20 cellular contexts compared by ENCODE assay signal in genomic region chr2:102006886-102007278, GRCh38. TPM values are rescaled to one million over a fixed set of nuclear protein-coding genes. Genes with fewer than 3 reads are reported as not detected.
DNase-seq lines count a peak whose midpoint lies in the region; ATAC-seq, FAIRE-seq and TF ChIP-seq lines count a peak whose summit lies in the region.
"Had no signal": no experiment of that assay in that cellular context is flagged by ENCODE, and none has a peak within 500 bp of the region (broad histone marks: within the 10 kb centered on the region; RNA-seq: fewer than 3 reads in every experiment).

No MANE protein-coding gene starts in this region.

- no peak overlapping the region; the same call in 1 of the 2 replicates for H4K8ac ChIP-seq in H1 (ENCODE audit: extremely low read depth, insufficient read depth, low read length)

- H2AFZ ChIP-seq in H1 (ENCODE audit: low read length) = peak overlapping the region; percentile 10; the same call in 1 of the 2 replicates

- no peak for DNase-seq in activated CD4-positive, alpha-beta T cell treated with anti-CD3 and anti-CD28 coated beads for 36 hours
- DNase-seq in activated CD4-positive, alpha-beta T cell treated with anti-CD3 and anti-CD28 coated beads, Interleukin-2, amount 50 U/mL, for 4 hours = no peak
- peak; percentile 1 for DNase-seq in MV-4-11 (lab: John Stamatoyannopoulos, UW)
- no peak for DNase-seq in H1 (ENCODE audit: low read depth in 1 of 2, low spot score in 2 of 2)
- no peak for DNase-seq in natural killer cell
- no peak for DNase-seq in A673 (ENCODE audit: low spot score)
- DNase-seq in HTR-8/SVneo (ENCODE audit: insufficient read length, low spot score) = no peak
- no peak for DNase-seq in NCI-H510A (lab: John Stamatoyannopoulos, UW)
- DNase-seq: MM.1S, NCI-H1048, NCI-H1694, NCI-H2029 treated with DMSO at 0.1 percent for 48 hours, NCI-H2227 treated with DMSO at 0.1 percent for 48 hours had no signal

- H3K36me3 ChIP-seq in H1 (ENCODE audit: control insufficient read depth in 2 of 4, insufficient read depth in 4 of 4, low read length in 3 of 4) (no peaks in the 10 kb centered on the region), A673 (ENCODE audit: insufficient read depth, low read length, poor library complexity, severe bottlenecking) (no peaks in the 10 kb centered on the region)
- H3K36me3 ChIP-seq: HAP-1 had no signal

- no TSS peak for BruUV-seq in A673 (replicated peaks; lab: Mats Ljungman, UMichigan)

- TF ChIP-seq POLR2A in H1 (IDR thresholded peaks at IDR 0.05; ENCODE audit: control extremely low read depth in 1 of 2, low read depth in 2 of 2, low read length in 2 of 2) = no peak

- no peak overlapping the region for H2BK15ac ChIP-seq in H1 (ENCODE audit: low read length)

- H3K79me2 ChIP-seq in H1 (ENCODE audit: control insufficient read depth in 1 of 2, insufficient read depth in 2 of 2, low read length in 2 of 2) = no peaks in the 10 kb centered on the region

- H3K36me3 Mint-ChIP-seq in activated CD4-positive, alpha-beta T cell treated with anti-CD3 and anti-CD28 coated beads for 36 hours (ENCODE audit: low read depth) = peaks cover 17% of the 10 kb centered on the region
- H3K36me3 Mint-ChIP-seq in natural killer cell = no peaks in the 10 kb centered on the region
- H3K36me3 Mint-ChIP-seq: IgD-negative memory B cell had no signal

- TF ChIP-seq CTCF in H1 (IDR thresholded peaks at IDR 0.05; ENCODE audit: control extremely low read depth in 1 of 3, insufficient read depth in 1 of 3, low read depth in 1 of 3, low read length in 3 of 3) (no peak), natural killer cell (IDR thresholded peaks at IDR 0.05) (no peak), A673 (conservative IDR thresholded peaks at IDR 0.05; ENCODE audit: low read depth, low read length) (no peak)

- no peak overlapping the region for H3K27ac ChIP-seq in H1 (ENCODE audit: low read depth, low read length)
- no peak overlapping the region for H3K27ac ChIP-seq in A673 (ENCODE audit: low read depth, low read length, poor library complexity, severe bottlenecking)
- H3K27ac ChIP-seq: 22Rv1, KMS-11 had no signal

- CTCF ChIA-PET in activated CD4-positive, alpha-beta T cell treated with anti-CD3 and anti-CD28 coated beads for 36 hours (lab: Charles Lee) = interaction anchor here (1.0 to 4.0 kb wide), 20 partner anchors 8 to 436 kb away, joined by 3 to 68 read pairs (median 5); no protein-coding TSS in a partner anchor
- CTCF ChIA-PET in H1 (lab: Charles Lee; ENCODE audit: partially characterized antibody) = interaction anchor here (0.6 to 5.6 kb wide), 25 partner anchors 8 to 1904 kb away, joined by 3 to 48 read pairs (median 5); no protein-coding TSS in a partner anchor
- CTCF ChIA-PET in A673 (lab: Charles Lee) = interaction anchor here (1.2 to 1.4 kb wide), 2 partner anchors 234 to 437 kb away, joined by 3 to 28 read pairs; no protein-coding TSS in a partner anchor

- intact Hi-C loops in activated CD4-positive, alpha-beta T cell treated with anti-CD3 and anti-CD28 coated beads for 36 hours (cut with DNase I, micrococcal nuclease) = loop anchor here (1.0 to 2.0 kb wide), 4 partner anchors 233 to 436 kb away; no protein-coding TSS in a partner anchor
- intact Hi-C loops in natural killer cell (cut with micrococcal nuclease) = loop anchor here (5.0 to 10.0 kb wide), 3 partner anchors 350 to 598 kb away; partner anchors contain the start of gene IL18R1
- intact Hi-C loops in A673 (cut with micrococcal nuclease; ENCODE audit: unreplicated experiment) = loop anchor here (10.0 kb wide), 1 partner anchor 592 kb away; no protein-coding TSS in a partner anchor

- no peaks in the 10 kb centered on the region for H3K27me3 Mint-ChIP-seq in activated CD4-positive, alpha-beta T cell treated with anti-CD3 and anti-CD28 coated beads for 36 hours
- peaks cover 49 to 56% of the 10 kb centered on the region in 2 donors for H3K27me3 Mint-ChIP-seq in natural killer cell (ENCODE audit: low read depth in 2 of 2)

- no peak overlapping the region for H4K91ac ChIP-seq in H1 (replicated peaks; ENCODE audit: insufficient read length, low read length)

- no peak for ATAC-seq in activated CD4-positive, alpha-beta T cell treated with anti-CD3 and anti-CD28 coated beads for 36 hours
- ATAC-seq in natural killer cell = peak; percentile 16 to 67 (median 45)

- peak overlapping the region; percentile 16; the same call in 1 of the 2 replicates for H3K18ac ChIP-seq in H1 (ENCODE audit: extremely low read depth, low read length)

- H3K14ac ChIP-seq in H1 (ENCODE audit: insufficient read length) = no peak overlapping the region

- no peak overlapping the region for H2AK5ac ChIP-seq in H1 (ENCODE audit: low read depth, low read length)

- H3K4me1 ChIP-seq in H1 (replicated peaks in 1 of 4; ENCODE audit: control insufficient read depth in 3 of 4, insufficient read depth in 4 of 4, low read length in 3 of 4) (no peaks in the 10 kb centered on the region), A673 (ENCODE audit: insufficient read depth, low read length, poor library complexity, severe bottlenecking) (no peaks in the 10 kb centered on the region)
- H3K4me1 ChIP-seq: HAP-1 had no signal

- no peak for TF ChIP-seq EP300 in H1 (IDR thresholded peaks at IDR 0.05; ENCODE audit: borderline replicate concordance in 1 of 2, low read depth in 2 of 2, low read length in 2 of 2)

- H3K4me3 Mint-ChIP-seq in activated CD4-positive, alpha-beta T cell treated with anti-CD3 and anti-CD28 coated beads for 36 hours = peak overlapping the region; percentile 5
- no peak overlapping the region for H3K4me3 Mint-ChIP-seq in natural killer cell
- H3K4me3 Mint-ChIP-seq: HFFc6, IgD-negative memory B cell had no signal

- no peaks in the 10 kb centered on the region for H4K20me1 ChIP-seq in H1 (replicated peaks in 1 of 2; ENCODE audit: control insufficient read depth in 1 of 2, insufficient read depth in 2 of 2, low read length in 2 of 2)

- no peaks in the 10 kb centered on the region; a peak in 2 of 7 replicates for H3K27me3 ChIP-seq in H1 (replicated peaks in 1 of 4; ENCODE audit: control insufficient read depth in 3 of 4, extremely low read depth in 1 of 4, insufficient read depth in 3 of 4, low read length in 3 of 4)
- H3K27me3 ChIP-seq in A673 (replicated peaks; ENCODE audit: insufficient read depth, low read depth, low read length, poor library complexity) = no peaks in the 10 kb centered on the region

- peaks cover 17% of the 10 kb centered on the region for H3K4me1 Mint-ChIP-seq in activated CD4-positive, alpha-beta T cell treated with anti-CD3 and anti-CD28 coated beads for 36 hours
- H3K4me1 Mint-ChIP-seq in natural killer cell = peaks cover 0 to 18% of the 10 kb centered on the region in 2 donors

- H3K9me3 Mint-ChIP-seq in activated CD4-positive, alpha-beta T cell treated with anti-CD3 and anti-CD28 coated beads for 36 hours (ENCODE audit: low read depth) = no peaks in the 10 kb centered on the region
- H3K9me3 Mint-ChIP-seq in natural killer cell = no peaks in the 10 kb centered on the region
- H3K9me3 Mint-ChIP-seq: HFFc6, IgD-negative memory B cell had no signal

- no peak overlapping the region for H3K9ac ChIP-seq in H1 (replicated peaks in 1 of 4; ENCODE audit: extremely low read depth in 1 of 4, low read depth in 3 of 4, low read length in 3 of 4)
- H3K9ac ChIP-seq: KMS-11 had no signal

- no peak overlapping the region for H4K5ac ChIP-seq in H1 (ENCODE audit: insufficient read length, low read depth, low read length)

- H3K4ac ChIP-seq in H1 (replicated peaks; ENCODE audit: insufficient read length, low read depth, low read length) = no peak overlapping the region

- H2BK12ac ChIP-seq in H1 (ENCODE audit: low read depth, low read length) = peak overlapping the region; percentile 71; the same call in 1 of the 2 replicates

- FAIRE-seq in H1 (lab: Jason Lieb, UNC) (no peak), HTR-8/SVneo (lab: Jason Lieb, UNC) (no peak)

- 93% methylated on average over 11 of the region's 11 CpGs; no CpG with 5 or more reads in 1 of the 2 experiments for WGBS in H1 (ENCODE audit: extremely low coverage in 1 of 2, insufficient coverage in 1 of 2, insufficient read length in 1 of 2, insufficient replicate concordance in 2 of 2, low coverage in 1 of 2, low lambda C conversion rate in 2 of 2, missing lambda C conversion rate in 1 of 2), 2 experiments

- H3K27ac Mint-ChIP-seq in activated CD4-positive, alpha-beta T cell treated with anti-CD3 and anti-CD28 coated beads for 36 hours = peak overlapping the region; percentile 77
- H3K27ac Mint-ChIP-seq in natural killer cell = no peak overlapping the region
- H3K27ac Mint-ChIP-seq: HFFc6, IgD-negative memory B cell had no signal

- no peak overlapping the region for H3K56ac ChIP-seq in H1 (replicated peaks; ENCODE audit: insufficient read length, low read depth, low read length)

- H3K23ac ChIP-seq in H1 (ENCODE audit: insufficient read length) = no peak overlapping the region

- no peaks in the 10 kb centered on the region; the same call in 1 of the 2 replicates for H3K23me2 ChIP-seq in H1 (ENCODE audit: low read depth, low read length)

- H2BK120ac ChIP-seq in H1 (replicated peaks; ENCODE audit: low read depth, low read length) = no peak overlapping the region

- H2BK5ac ChIP-seq in H1 (ENCODE audit: low read depth, low read length) = no peak overlapping the region

- H3K4me2 ChIP-seq in H1 (ENCODE audit: insufficient read depth in 1 of 2, low read depth in 2 of 2, low read length in 2 of 2) = no peak overlapping the region
- H3K4me2 ChIP-seq: KMS-11 had no signal

- H3K4me3 ChIP-seq in H1 (ENCODE audit: extremely low read depth in 1 of 4, insufficient read depth in 2 of 4, low read depth in 3 of 4, low read length in 4 of 4) (no peak overlapping the region), A673 (ENCODE audit: low read depth, low read length, poor library complexity, severe bottlenecking) (no peak overlapping the region)
- H3K4me3 ChIP-seq: HAP-1 had no signal

- no peak for TF ChIP-seq RAD21 in H1 (IDR thresholded peaks at IDR 0.05 in 1 of 2, conservative IDR thresholded peaks at IDR 0.05 in 1 of 2; ENCODE audit: low read depth in 2 of 2, low read length in 2 of 2)

- POLR2A ChIA-PET in activated CD4-positive, alpha-beta T cell treated with anti-CD3 and anti-CD28 coated beads for 36 hours (lab: Charles Lee) = interaction anchor here (1.2 to 1.4 kb wide), 2 partner anchors 7 to 55 kb away, joined by 4 read pairs; no protein-coding TSS in a partner anchor
- POLR2A ChIA-PET in H1 (lab: Charles Lee; ENCODE audit: partially characterized antibody) = no interaction called here
- POLR2A ChIA-PET in A673 (lab: Charles Lee; ENCODE audit: low non-redundant PET) = no interaction called here

- no peak overlapping the region for H2BK20ac ChIP-seq in H1 (ENCODE audit: low read length)

- H3K79me1 ChIP-seq in H1 (ENCODE audit: low read depth, low read length) = no peaks in the 10 kb centered on the region

- no peaks in the 10 kb centered on the region for H3K9me3 ChIP-seq in H1 (ENCODE audit: insufficient read depth in 2 of 2, low read depth in 1 of 2, low read length in 1 of 2)
- no peaks in the 10 kb centered on the region for H3K9me3 ChIP-seq in A673 (ENCODE audit: low read depth, low read length, poor library complexity, severe bottlenecking)
- H3K9me3 ChIP-seq: HAP-1 had no signal

RNA-seq across cellular contexts. Expression of gene IL1R2, which starts 15.1 kb away (rescaled TPM):
- 10 to 100 TPM; 21.4 to 25.4 TPM for total RNA-seq in activated CD4-positive, alpha-beta T cell treated with anti-CD3 and anti-CD28 coated beads for 36 hours
- not detected in 2 replicates for total RNA-seq in H1 (2021; fragmentation: NEBNext Ultra II Directional; extraction: Animal tissue kit (Norgen Biotek cat#: 25700))
- 0.06 TPM in 1 of 2 replicates, not detected in the other for polyA plus RNA-seq in H1 (2011; rRNA removed)
- polyA plus RNA-seq in H1 (2011; cell fraction: cytosol; rRNA removed) = 0.13 TPM
- polyA plus RNA-seq in H1 (2011; cell fraction: nucleus; rRNA removed) = not detected
- not detected in 4 replicates for polyA plus RNA-seq in H1 (2012, experiment 1 of 2)
- polyA plus RNA-seq in H1 (2012, experiment 2 of 2) = not detected
- 0.08 TPM for polyA plus RNA-seq in H1 (2013, experiment 1 of 2)
- polyA plus RNA-seq in H1 (2013, experiment 2 of 2) = 0.02 TPM
- polyA minus RNA-seq in H1 (2011; rRNA and poly(A)+ RNA removed) = not detected in 2 replicates
- not detected for polyA minus RNA-seq in H1 (2011; cell fraction: cytosol; rRNA and poly(A)+ RNA removed)
- not detected for polyA minus RNA-seq in H1 (2011; cell fraction: nucleus; rRNA and poly(A)+ RNA removed)
- 1 to 10 TPM in 1 of 3 donors, under 1 TPM in 1, not detected in 1; 0.66 to 5.7 TPM for total RNA-seq in natural killer cell
- total RNA-seq in A673 (2021) = not detected in 2 replicates
- total RNA-seq: OCI-LY7 had no signal
- polyA plus RNA-seq: BJ, IgD-negative memory B cell had no signal
